Comparison of ENCODE assay signal across 20 cellular contexts in genomic region chr19:43797556-43797955, GRCh38. TPM values are rescaled to one million over a fixed set of nuclear protein-coding genes. Genes with fewer than 3 reads are reported as not detected.
A peak's percentile ranks its signal among the peaks of the same experiment; 100 is the strongest.
DNase-seq lines count a peak whose midpoint lies in the region; ATAC-seq and TF ChIP-seq lines count a peak whose summit lies in the region.
"Had no signal": no experiment of that assay in that cellular context is flagged by ENCODE, and none has a peak within 500 bp of the region (broad histone marks: within the 10 kb centered on the region; RNA-seq: fewer than 3 reads in every experiment).

No MANE protein-coding gene starts in this region.

- H3K27me3 ChIP-seq in IMR-90 (ENCODE audit: control insufficient read depth, insufficient read depth, low read length) (peaks cover 41% of the 10 kb centered on the region), sigmoid colon (peaks cover 8 to 57% (median 28%) of the 10 kb centered on the region in 3 donors), vagina (no peaks in the 10 kb centered on the region)
- H3K27me3 ChIP-seq: breast epithelium had no signal

- H3K4me3 Mint-ChIP-seq in activated CD4-positive, alpha-beta T cell treated with anti-CD3 and anti-CD28 coated beads, Interleukin-2, amount 10 ng/mL, durations not matched to agents 24 days and 14 days, result peak overlapping the region; percentile 61
- peak overlapping the region; percentile 82 for H3K4me3 Mint-ChIP-seq in activated naive CD8-positive, alpha-beta T cell treated with anti-CD3 and anti-CD28 coated beads, Interleukin-2, amount 10 ng/mL, durations not matched to agents 7 days and 5 days
- peak overlapping the region; percentile 31 for H3K4me3 Mint-ChIP-seq in natural killer cell

- peak overlapping the region; percentile 43 for H2AFZ ChIP-seq in IMR-90 (replicated peaks; ENCODE audit: low read length, poor library complexity)

- DNase-seq in activated CD4-positive, alpha-beta T cell treated with anti-CD3 and anti-CD28 coated beads, Interleukin-2, amount 10 ng/mL, durations not matched to agents 24 days and 14 days, result no peak
- DNase-seq in activated CD4-positive, alpha-beta T cell treated with anti-CD3 and anti-CD28 coated beads, Interleukin-2, amount 50 U/mL, for 1 hour, result no peak
- DNase-seq in IMR-90 (no peak), natural killer cell (no peak), sigmoid colon (no peak), vagina (ENCODE audit: extremely low spot score in 2 of 2) (no peak)
- DNase-seq in activated naive CD8-positive, alpha-beta T cell treated with anti-CD3 and anti-CD28 coated beads, Interleukin-2, amount 10 ng/mL, durations not matched to agents 7 days and 5 days, result no peak
- no peak for DNase-seq in activated effector memory CD4-positive, alpha-beta T cell treated with anti-CD3 and anti-CD28 coated beads, Interleukin-2, amount 50 U/mL, for 16 hours
- DNase-seq: activated CD4-positive, alpha-beta T cell treated with anti-CD3 and anti-CD28 coated beads for 1 hour; heart right ventricle; Karpas-422; left lung; NCI-H1048; NCI-H1930; NK-92 treated with Interleukin-12 subunit alpha and Interleukin-12 subunit beta, amount 100 ng/mL, for 24 hours; right cardiac atrium; stimulated activated CD8-positive, alpha-beta memory T cell treated with anti-CD3 and anti-CD28 coated beads, Interleukin-4, amount 100 ng/mL, for 48 hours had no signal

- intact Hi-C loops in activated CD4-positive, alpha-beta T cell treated with anti-CD3 and anti-CD28 coated beads, Interleukin-2, amount 10 ng/mL, durations not matched to agents 24 days and 14 days (cut with micrococcal nuclease), result no loop called here
- intact Hi-C loops in IMR-90 (cut with micrococcal nuclease), result no loop called here
- intact Hi-C loops in natural killer cell (cut with micrococcal nuclease), result no loop called here
- intact Hi-C loops in sigmoid colon (cut with DNase I), result no loop called here
- intact Hi-C loops in vagina (cut with DNase I), result no loop called here

- dilution Hi-C loops in IMR-90 (cut with HindIII; ENCODE audit: low sequenced_read_pairs, unreplicated experiment), result no loop called here

- peaks cover 13% of the 10 kb centered on the region for H3K4me1 Mint-ChIP-seq in activated CD4-positive, alpha-beta T cell treated with anti-CD3 and anti-CD28 coated beads, Interleukin-2, amount 10 ng/mL, durations not matched to agents 24 days and 14 days
- H3K4me1 Mint-ChIP-seq in activated naive CD8-positive, alpha-beta T cell treated with anti-CD3 and anti-CD28 coated beads, Interleukin-2, amount 10 ng/mL, durations not matched to agents 7 days and 5 days, result peaks cover 18% of the 10 kb centered on the region
- H3K4me1 Mint-ChIP-seq in natural killer cell, result peaks cover 0 to 13% of the 10 kb centered on the region in 2 donors

- H2BK5ac ChIP-seq in IMR-90 (ENCODE audit: low read depth, low read length, poor library complexity, severe bottlenecking), result no peak overlapping the region

- H3K9me3 ChIP-seq in IMR-90 (ENCODE audit: control insufficient read depth, insufficient read depth, low read length) (peaks cover 9% of the 10 kb centered on the region), sigmoid colon (peaks cover 0 to 1% (median 0%) of the 10 kb centered on the region in 4 donors), vagina (no peaks in the 10 kb centered on the region)
- H3K9me3 ChIP-seq: breast epithelium, heart right ventricle, left lung had no signal

- H3K27ac ChIP-seq in IMR-90 (ENCODE audit: insufficient read depth, low read length), result no peak overlapping the region
- no peak overlapping the region for H3K27ac ChIP-seq in sigmoid colon
- no peak overlapping the region for H3K27ac ChIP-seq in vagina
- H3K27ac ChIP-seq: heart right ventricle, left lung had no signal

- no peak overlapping the region for H4K91ac ChIP-seq in IMR-90 (ENCODE audit: insufficient read depth, low read depth, low read length)

- H2BK20ac ChIP-seq in IMR-90 (ENCODE audit: low read depth, low read length), result no peak overlapping the region

- no peak overlapping the region for H3K23ac ChIP-seq in IMR-90 (ENCODE audit: low read depth, low read length)

- H2BK120ac ChIP-seq in IMR-90 (ENCODE audit: low read depth, low read length), result no peak overlapping the region

- H3K4me3 ChIP-seq in IMR-90 (ENCODE audit: insufficient read depth, low read depth, low read length) (no peak overlapping the region), sigmoid colon (no peak overlapping the region), vagina (no peak overlapping the region)

- peaks cover 21% of the 10 kb centered on the region for H3K27me3 Mint-ChIP-seq in activated CD4-positive, alpha-beta T cell treated with anti-CD3 and anti-CD28 coated beads, Interleukin-2, amount 10 ng/mL, durations not matched to agents 24 days and 14 days
- H3K27me3 Mint-ChIP-seq in activated naive CD8-positive, alpha-beta T cell treated with anti-CD3 and anti-CD28 coated beads, Interleukin-2, amount 10 ng/mL, durations not matched to agents 7 days and 5 days, result peaks cover 6% of the 10 kb centered on the region
- peaks cover 5 to 35% of the 10 kb centered on the region in 2 donors for H3K27me3 Mint-ChIP-seq in natural killer cell (ENCODE audit: low read depth in 2 of 2)

- no peaks in the 10 kb centered on the region for H3K36me3 Mint-ChIP-seq in activated CD4-positive, alpha-beta T cell treated with anti-CD3 and anti-CD28 coated beads, Interleukin-2, amount 10 ng/mL, durations not matched to agents 24 days and 14 days (ENCODE audit: low read depth)
- H3K36me3 Mint-ChIP-seq in activated naive CD8-positive, alpha-beta T cell treated with anti-CD3 and anti-CD28 coated beads, Interleukin-2, amount 10 ng/mL, durations not matched to agents 7 days and 5 days, result peaks cover 3% of the 10 kb centered on the region
- H3K36me3 Mint-ChIP-seq in natural killer cell, result no peaks in the 10 kb centered on the region

- WGBS in IMR-90 (ENCODE audit: extremely low coverage in 2 of 2, insufficient read length in 1 of 2), 2 experiments, result 79% methylated on average over 4 of the region's 7 CpGs; no CpG with 5 or more reads in 1 of the 2 experiments
- 92 to 93% methylated on average over 7 of the region's 7 CpGs for WGBS in sigmoid colon, 2 donors

- H3K4me1 ChIP-seq in IMR-90 (ENCODE audit: control insufficient read depth, insufficient read depth, low read length) (peaks cover 3% of the 10 kb centered on the region; the same call in 1 of the 2 replicates), sigmoid colon (peaks cover 0 to 13% (median 11%) of the 10 kb centered on the region in 4 donors), vagina (peaks cover 10% of the 10 kb centered on the region)
- H3K4me1 ChIP-seq: breast epithelium had no signal

- no peak overlapping the region for H3K4ac ChIP-seq in IMR-90 (ENCODE audit: low read depth, low read length)

- no peak overlapping the region for H3K56ac ChIP-seq in IMR-90 (ENCODE audit: extremely low read depth, insufficient read depth, low read length)

- no peaks in the 10 kb centered on the region for H3K36me3 ChIP-seq in IMR-90 (ENCODE audit: control insufficient read depth, insufficient read depth, low read length)
- no peaks in the 10 kb centered on the region for H3K36me3 ChIP-seq in sigmoid colon
- no peaks in the 10 kb centered on the region for H3K36me3 ChIP-seq in vagina
- H3K36me3 ChIP-seq: breast epithelium, heart right ventricle, left lung had no signal

- in situ Hi-C loops in IMR-90 (cut with MboI; ENCODE audit: low sequenced_read_pairs), result no loop called here

- POLR2A ChIA-PET in IMR-90 (lab: Charles Lee; ENCODE audit: unreplicated experiment), result no interaction called here
- POLR2A ChIA-PET in activated naive CD8-positive, alpha-beta T cell treated with anti-CD3 and anti-CD28 coated beads, Interleukin-2, amount 10 ng/mL, durations not matched to agents 7 days and 5 days (lab: Charles Lee), result no interaction called here

- no peaks in the 10 kb centered on the region for H3K9me3 Mint-ChIP-seq in activated CD4-positive, alpha-beta T cell treated with anti-CD3 and anti-CD28 coated beads, Interleukin-2, amount 10 ng/mL, durations not matched to agents 24 days and 14 days
- H3K9me3 Mint-ChIP-seq in activated naive CD8-positive, alpha-beta T cell treated with anti-CD3 and anti-CD28 coated beads, Interleukin-2, amount 10 ng/mL, durations not matched to agents 7 days and 5 days, result peaks cover 3% of the 10 kb centered on the region
- H3K9me3 Mint-ChIP-seq in natural killer cell, result no peaks in the 10 kb centered on the region
- H3K9me3 Mint-ChIP-seq: dendritic cell treated with granulocyte-macrophage colony-stimulating factor and Interleukin-4, amounts not matched to agents 40 ng/mL and 50 ng/mL, for 4 days had no signal

- TF ChIP-seq CTCF in IMR-90 (conservative IDR thresholded peaks at IDR 0.05; ENCODE audit: low read depth, low read length), result no peak
- no peak for TF ChIP-seq CTCF in natural killer cell (IDR thresholded peaks at IDR 0.05)
- TF ChIP-seq CTCF in sigmoid colon (IDR thresholded peaks at IDR 0.05), result no peak
- TF ChIP-seq CTCF in vagina (IDR thresholded peaks at IDR 0.05), result no peak

- no peak overlapping the region for H4K8ac ChIP-seq in IMR-90 (ENCODE audit: low read depth in 2 of 2, low read length in 2 of 2)

- ATAC-seq in IMR-90 (ENCODE audit: low read depth) (no peak), natural killer cell (no peak)
- ATAC-seq in activated naive CD8-positive, alpha-beta T cell treated with anti-CD3 and anti-CD28 coated beads, Interleukin-2, amount 10 ng/mL, durations not matched to agents 7 days and 5 days (ENCODE audit: low read depth), result no peak

- H2AK5ac ChIP-seq in IMR-90 (ENCODE audit: low read depth, low read length), result no peak overlapping the region

- no peak overlapping the region for H2AK9ac ChIP-seq in IMR-90 (replicated peaks; ENCODE audit: low read depth, low read length, poor library complexity)

- H3K9ac ChIP-seq in IMR-90 (ENCODE audit: low read depth, low read length), result no peak overlapping the region

- no peaks in the 10 kb centered on the region for H3K79me1 ChIP-seq in IMR-90 (ENCODE audit: low read depth in 1 of 2, low read length in 2 of 2)

- H3K18ac ChIP-seq in IMR-90 (ENCODE audit: low read depth, low read length), result no peak overlapping the region

- H4K5ac ChIP-seq in IMR-90 (ENCODE audit: low read depth, low read length), result no peak overlapping the region

- TF ChIP-seq POLR2A in IMR-90 (IDR thresholded peaks at IDR 0.05; ENCODE audit: low read depth, low read length), result no peak
- no peak for TF ChIP-seq POLR2A in sigmoid colon (IDR thresholded peaks at IDR 0.05)
- TF ChIP-seq POLR2A in vagina (IDR thresholded peaks at IDR 0.05), result no peak

- TF ChIP-seq RAD21 in IMR-90 (IDR thresholded peaks at IDR 0.05; ENCODE audit: low read length), result no peak

- no peaks in the 10 kb centered on the region for H3K9me1 ChIP-seq in IMR-90 (ENCODE audit: insufficient read depth, low read length)

- H2BK15ac ChIP-seq in IMR-90 (ENCODE audit: low read depth, low read length), result no peak overlapping the region

- no TSS peak for BruUV-seq in IMR-90 (replicated peaks; lab: Mats Ljungman, UMichigan)

- no peaks in the 10 kb centered on the region for H4K20me1 ChIP-seq in IMR-90 (ENCODE audit: insufficient read depth, low read length)

- H3K27ac Mint-ChIP-seq in activated CD4-positive, alpha-beta T cell treated with anti-CD3 and anti-CD28 coated beads, Interleukin-2, amount 10 ng/mL, durations not matched to agents 24 days and 14 days, result no peak overlapping the region
- H3K27ac Mint-ChIP-seq in activated naive CD8-positive, alpha-beta T cell treated with anti-CD3 and anti-CD28 coated beads, Interleukin-2, amount 10 ng/mL, durations not matched to agents 7 days and 5 days, result no peak overlapping the region
- no peak overlapping the region for H3K27ac Mint-ChIP-seq in natural killer cell
- H3K27ac Mint-ChIP-seq: dendritic cell treated with granulocyte-macrophage colony-stimulating factor and Interleukin-4, amounts not matched to agents 40 ng/mL and 50 ng/mL, for 4 days had no signal

- TF ChIP-seq EP300 in sigmoid colon (IDR thresholded peaks at IDR 0.05), result no peak

- H3K14ac ChIP-seq in IMR-90 (replicated peaks; ENCODE audit: low read depth, low read length), result no peak overlapping the region

- CTCF ChIA-PET in IMR-90 (lab: Yijun Ruan, JAX), result no interaction called here

- H3K4me2 ChIP-seq in IMR-90 (ENCODE audit: low read depth, low read length), result no peak overlapping the region

RNA-seq across cellular contexts. Expression of gene LYPD5, which starts 4.7 kb away (rescaled TPM):
- 0.26 and 0.42 TPM in 2 replicates for total RNA-seq in activated CD4-positive, alpha-beta T cell treated with anti-CD3 and anti-CD28 coated beads, Interleukin-2, amount 10 ng/mL, durations not matched to agents 24 days and 14 days
- total RNA-seq in IMR-90 (2012; rRNA removed) (under 0.01 and 0.36 TPM in 2 replicates), natural killer cell (not detected), sigmoid colon (1 to 10 TPM in 3 of 4 donors, under 1 TPM in 1; 0.83 to 6.8 (median 1.5) TPM), vagina (3.7 TPM)
- polyA plus RNA-seq in IMR-90 (2012; rRNA removed) (0.27 and 0.31 TPM in 2 replicates), sigmoid colon (10 to 100 TPM in 1 of 3 donors, 1 to 10 TPM in 1, under 1 TPM in 1; 0.60 to 10.6 (median 2.1) TPM)
- 0.15 and 0.93 TPM in 2 replicates for polyA plus RNA-seq in IMR-90 (2012; cell fraction: cytosol; rRNA removed)
- polyA plus RNA-seq in IMR-90 (2012; cell fraction: nucleus; rRNA removed; ENCODE audit: low replicate concordance), result 0.36 and 0.54 TPM in 2 replicates
- total RNA-seq in activated naive CD8-positive, alpha-beta T cell treated with anti-CD3 and anti-CD28 coated beads, Interleukin-2, amount 10 ng/mL, durations not matched to agents 7 days and 5 days, result 1 to 10 TPM; 1.9 to 2.0 TPM
- total RNA-seq: endothelial cell of umbilical vein had no signal

RNA-seq across cellular contexts. Expression of gene KCNN4, which starts 16.8 kb away (rescaled TPM):
- 165 and 172 TPM in 2 replicates for total RNA-seq in activated CD4-positive, alpha-beta T cell treated with anti-CD3 and anti-CD28 coated beads, Interleukin-2, amount 10 ng/mL, durations not matched to agents 24 days and 14 days
- total RNA-seq in IMR-90 (2012; rRNA removed) (0.54 and 0.83 TPM in 2 replicates), natural killer cell (1 to 10 TPM in 2 of 3 donors, under 1 TPM in 1; 0.72 to 7.1 (median 1.4) TPM), sigmoid colon (1 to 10 TPM in 3 of 4 donors, under 1 TPM in 1; 0.71 to 3.3 (median 1.9) TPM), vagina (16.2 TPM)
- polyA plus RNA-seq in IMR-90 (2012; rRNA removed) (0.99 and 1.2 TPM in 2 replicates), sigmoid colon (10 to 100 TPM in 1 of 3 donors, 1 to 10 TPM in 2; 3.7 to 48.7 (median 6.0) TPM)
- polyA plus RNA-seq in IMR-90 (2012; cell fraction: cytosol; rRNA removed), result 0.80 and 0.93 TPM in 2 replicates
- polyA plus RNA-seq in IMR-90 (2012; cell fraction: nucleus; rRNA removed; ENCODE audit: low replicate concordance), result 1.3 and 4.5 TPM in 2 replicates
- 10 to 100 TPM; 38.3 to 45.4 TPM for total RNA-seq in activated naive CD8-positive, alpha-beta T cell treated with anti-CD3 and anti-CD28 coated beads, Interleukin-2, amount 10 ng/mL, durations not matched to agents 7 days and 5 days
- total RNA-seq: endothelial cell of umbilical vein had no signal

RNA-seq across cellular contexts. Expression of gene ZNF283, which starts 29.6 kb away (rescaled TPM):
- 4.0 and 5.7 TPM in 2 replicates for total RNA-seq in activated CD4-positive, alpha-beta T cell treated with anti-CD3 and anti-CD28 coated beads, Interleukin-2, amount 10 ng/mL, durations not matched to agents 24 days and 14 days
- total RNA-seq in IMR-90 (2012; rRNA removed) (5.0 and 10.3 TPM in 2 replicates), natural killer cell (1 to 10 TPM; 4.1 to 8.0 (median 7.1) TPM), sigmoid colon (10 to 100 TPM; 10.7 to 14.9 (median 12.4) TPM), vagina (7.9 TPM)
- polyA plus RNA-seq in IMR-90 (2012; rRNA removed) (1.2 and 2.1 TPM in 2 replicates), sigmoid colon (1 to 10 TPM; 1.2 to 3.2 (median 2.1) TPM)
- polyA plus RNA-seq in IMR-90 (2012; cell fraction: cytosol; rRNA removed), result 0.08 and 0.53 TPM in 2 replicates
- 0.45 and 3.6 TPM in 2 replicates for polyA plus RNA-seq in IMR-90 (2012; cell fraction: nucleus; rRNA removed; ENCODE audit: low replicate concordance)
- 10 to 100 TPM; 11.5 TPM for total RNA-seq in activated naive CD8-positive, alpha-beta T cell treated with anti-CD3 and anti-CD28 coated beads, Interleukin-2, amount 10 ng/mL, durations not matched to agents 7 days and 5 days

RNA-seq across cellular contexts. Expression of gene SMG9, which starts 42.8 kb away (rescaled TPM):
- 83.9 and 86.6 TPM in 2 replicates for total RNA-seq in activated CD4-positive, alpha-beta T cell treated with anti-CD3 and anti-CD28 coated beads, Interleukin-2, amount 10 ng/mL, durations not matched to agents 24 days and 14 days
- 4.8 and 5.8 TPM in 2 replicates for total RNA-seq in IMR-90 (2012; rRNA removed)
- polyA plus RNA-seq in IMR-90 (2012; rRNA removed), result 21.4 and 24.3 TPM in 2 replicates
- polyA plus RNA-seq in IMR-90 (2012; cell fraction: cytosol; rRNA removed), result 8.3 and 9.1 TPM in 2 replicates
- polyA plus RNA-seq in IMR-90 (2012; cell fraction: nucleus; rRNA removed; ENCODE audit: low replicate concordance), result 60.7 and 76.3 TPM in 2 replicates
- 10 to 100 TPM; 48.9 to 49.9 TPM for total RNA-seq in activated naive CD8-positive, alpha-beta T cell treated with anti-CD3 and anti-CD28 coated beads, Interleukin-2, amount 10 ng/mL, durations not matched to agents 7 days and 5 days
- total RNA-seq in natural killer cell, result 10 to 100 TPM; 23.3 to 37.4 (median 28.3) TPM
- 10 to 100 TPM in 3 of 4 donors, 1 to 10 TPM in 1; 5.6 to 25.2 (median 13.8) TPM for total RNA-seq in sigmoid colon
- 10 to 100 TPM in 1 of 3 donors, 1 to 10 TPM in 2; 6.2 to 36.5 (median 8.4) TPM for polyA plus RNA-seq in sigmoid colon
- total RNA-seq in vagina, result 56.5 TPM

Comparison
In these comparisons a context has a peak if more than half of its experiments do, and no peak if none do; other contexts are left out.
1. H3K4me3 Mint-ChIP-seq: peak in every context shown above with its lines; median percentile 82 in activated naive CD8-positive, alpha-beta T cell treated with anti-CD3 and anti-CD28 coated beads, Interleukin-2, amount 10 ng/mL, durations not matched to agents 7 days and 5 days; 61 in activated CD4-positive, alpha-beta T cell treated with anti-CD3 and anti-CD28 coated beads, Interleukin-2, amount 10 ng/mL, durations not matched to agents 24 days and 14 days; 31 in natural killer cell.